ENCODE assay signal across 12 cellular contexts in the genomic region with DNA sequence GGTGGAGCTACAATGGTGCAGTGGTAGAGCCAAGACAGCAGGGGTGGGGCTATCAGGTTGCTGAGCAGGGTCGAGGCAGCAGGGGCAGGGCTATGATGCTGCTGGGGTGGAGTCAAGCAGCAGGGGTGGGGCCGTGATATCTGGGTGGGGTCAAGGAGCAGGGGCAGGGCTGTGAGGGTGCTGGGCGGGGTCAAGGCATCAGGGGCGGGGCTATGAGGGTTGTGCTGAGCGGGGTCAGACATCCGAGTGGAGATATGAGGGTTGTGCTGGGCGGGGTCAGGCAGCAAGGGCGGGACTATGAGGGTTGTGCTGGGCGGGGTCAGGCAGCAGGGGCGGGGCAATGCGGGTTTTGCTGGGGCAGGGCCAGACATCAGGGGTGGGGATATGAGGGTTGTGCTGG. TPM values are rescaled to one million over a fixed set of nuclear protein-coding genes. Genes with fewer than 3 reads are reported as not detected.
DNase-seq lines count a peak whose midpoint lies in the region; ATAC-seq and TF ChIP-seq lines count a peak whose summit lies in the region.
"Had no signal": no experiment of that assay in that cellular context is flagged by ENCODE, and none has a peak within 500 bp of the region (broad histone marks: within the 10 kb centered on the region; RNA-seq: fewer than 3 reads in every experiment).

No MANE protein-coding gene starts in this region.

- no peak overlapping the region for H3K27ac Mint-ChIP-seq in natural killer cell

- no peak for TF ChIP-seq POLR2A in NB4 (IDR thresholded peaks at IDR 0.05; ENCODE audit: extremely low read depth, insufficient read length)

- no peak overlapping the region for H3K4me3 ChIP-seq in NB4 (ENCODE audit: low read depth, low read length)

- peak; percentile 43 for DNase-seq in GM10248 (ENCODE audit: extremely low spot score)
- DNase-seq in NB4 (ENCODE audit: low read depth): peak; percentile 37
- DNase-seq in activated T-cell treated with anti-CD3 and anti-CD28 coated beads, Interleukin-2, amount 50 U/mL, for 48 hours: peak; percentile 75 to 78
- DNase-seq in natural killer cell: no peak
- DNase-seq in HPDE6-E6E7 (ENCODE audit: extremely low spot score): no peak
- DNase-seq in NCI-H524 (lab: John Stamatoyannopoulos, UW): no peak

- H3K4me1 Mint-ChIP-seq in natural killer cell: no peaks in the 10 kb centered on the region

- POLR2A ChIA-PET in GM10248 (lab: Yijun Ruan, JAX): no interaction called here

- H3K4me3 Mint-ChIP-seq in natural killer cell: no peak overlapping the region

- CTCF ChIA-PET in GM10248 (lab: Yijun Ruan, JAX): no interaction called here

- ATAC-seq in natural killer cell (peak; percentile 44 to 73 (median 70)), GM19463 (IDR thresholded peaks at IDR 0.05; ENCODE audit: unreplicated experiment) (no peak), HG03342 (IDR thresholded peaks at IDR 0.05; ENCODE audit: unreplicated experiment) (no peak)

- intact Hi-C loops in natural killer cell (cut with micrococcal nuclease): no loop called here

- TF ChIP-seq CTCF in GM10248 (IDR thresholded peaks at IDR 0.05; ENCODE audit: control extremely low read depth, extremely low read depth, low read depth, missing control alignments): no peak
- TF ChIP-seq CTCF in NB4 (IDR thresholded peaks at IDR 0.05; ENCODE audit: low read depth, low read length): no peak
- TF ChIP-seq CTCF in natural killer cell (IDR thresholded peaks at IDR 0.05): no peak

- no peaks in the 10 kb centered on the region for H3K27me3 Mint-ChIP-seq in natural killer cell (ENCODE audit: low read depth in 2 of 2)

- no peaks in the 10 kb centered on the region for H3K36me3 Mint-ChIP-seq in natural killer cell

- peaks cover 0 to 3% of the 10 kb centered on the region in 2 donors for H3K9me3 Mint-ChIP-seq in natural killer cell

RNA-seq across cellular contexts. Expression of a gene that starts 14.7 kb away (rescaled TPM):
- 1 to 10 TPM in 2 of 3 donors, under 1 TPM in 1; 0.96 to 1.6 (median 1.1) TPM for total RNA-seq in natural killer cell

RNA-seq across cellular contexts. Expression of a gene that starts 29.0 kb away (rescaled TPM):
- total RNA-seq in natural killer cell: 10 to 100 TPM; 57.2 to 58.5 (median 57.6) TPM

RNA-seq across cellular contexts. Expression of a gene that starts 32.0 kb away (rescaled TPM):
- 100 to 1,000 TPM; 229 to 248 (median 236) TPM for total RNA-seq in natural killer cell

RNA-seq across cellular contexts. Expression of a gene that starts 35.3 kb away (rescaled TPM):
- total RNA-seq in natural killer cell: under 1 TPM; 0.31 to 0.58 (median 0.41) TPM
- total RNA-seq: Daoy; kidney epithelial cell; osteoblast; T-helper 2 cell treated with Interferon-gamma antibody and Interleukin-4, amounts not matched to agents 100 ng/mL and 5 ng/mL, for 36 hours had no signal

RNA-seq across cellular contexts. Expression of a gene that starts 58.7 kb away (rescaled TPM):
- total RNA-seq in natural killer cell: 100 to 1,000 TPM; 119 to 149 (median 146) TPM

Comparison
In these comparisons a context has a peak if more than half of its experiments do, and no peak if none do; other contexts are left out.
1. DNase-seq: peak in GM10248 (single experiment), NB4 (single experiment) and activated T-cell treated with anti-CD3 and anti-CD28 coated beads, Interleukin-2, amount 50 U/mL, for 48 hours (2 of 2); none in natural killer cell (single experiment), HPDE6-E6E7 (single experiment) and NCI-H524 (0 of 2).
2. ATAC-seq: peak in natural killer cell (3 of 3); none in GM19463 (single experiment) and HG03342 (single experiment).